In the genomic region with DNA sequence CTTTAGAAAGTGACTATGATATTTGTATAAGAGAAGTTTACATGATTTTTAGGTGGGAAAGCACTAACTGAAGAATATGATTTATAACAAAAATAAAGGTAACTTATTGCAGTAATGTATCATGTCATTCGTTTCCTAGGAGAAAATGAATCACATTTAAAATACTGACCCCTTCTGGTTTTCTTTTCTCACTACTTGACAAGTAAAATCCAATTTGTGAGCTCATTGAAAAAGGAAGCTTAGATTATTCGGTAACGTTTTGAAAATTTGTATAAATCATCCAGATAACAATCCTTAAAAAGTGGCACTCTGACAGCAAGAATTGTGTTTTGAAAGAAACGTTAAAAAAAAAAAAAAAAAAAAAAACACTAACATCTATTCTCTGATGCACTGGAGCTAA, we compare ENCODE assay signal across 13 cellular contexts. TPM values are rescaled to one million over a fixed set of nuclear protein-coding genes. Genes with fewer than 3 reads are reported as not detected.
DNase-seq lines count a peak whose midpoint lies in the region; ATAC-seq, FAIRE-seq and TF ChIP-seq lines count a peak whose summit lies in the region.
"Had no signal": no experiment of that assay in that cellular context is flagged by ENCODE, and none has a peak within 500 bp of the region (broad histone marks: within the 10 kb centered on the region; RNA-seq: fewer than 3 reads in every experiment).

No MANE protein-coding gene starts in this region.

- no peaks in the 10 kb centered on the region for H3K27me3 ChIP-seq in GM12878 (replicated peaks in 1 of 2; ENCODE audit: control insufficient read depth in 2 of 2, insufficient read depth in 2 of 2, low read length in 1 of 2)
- H3K27me3 ChIP-seq in neural progenitor cell, result no peaks in the 10 kb centered on the region
- no peaks in the 10 kb centered on the region for H3K27me3 ChIP-seq in thyroid gland
- H3K27me3 ChIP-seq in left ventricle myocardium inferior (ENCODE audit: low read depth), result no peaks in the 10 kb centered on the region
- H3K27me3 ChIP-seq: colonic mucosa had no signal

- TF ChIP-seq RAD21 in GM12878 (IDR thresholded peaks at IDR 0.05; ENCODE audit: insufficient read depth, low read depth, low read length), result peak; percentile 22; the same call in 1 of the 2 replicates

- no peak overlapping the region for H3K27ac Mint-ChIP-seq in neural progenitor cell

- 85% methylated on average over 4 of the region's 4 CpGs for WGBS in GM12878 (ENCODE audit: insufficient coverage, insufficient replicate concordance, low lambda C conversion rate, missing lambda C conversion rate)
- 68 to 73% methylated on average over 4 of the region's 4 CpGs for WGBS in thyroid gland, 2 donors

- no peak for TF ChIP-seq EP300 in GM12878 (IDR thresholded peaks at IDR 0.05; ENCODE audit: borderline replicate concordance in 1 of 2, control insufficient read depth in 1 of 2, low read depth in 2 of 2, low read length in 2 of 2)

- peaks cover 2 to 31% of the 10 kb centered on the region in 2 experiments for H3K36me3 ChIP-seq in GM12878 (ENCODE audit: control insufficient read depth in 2 of 2, insufficient read depth in 2 of 2, low read length in 1 of 2)
- no peaks in the 10 kb centered on the region for H3K36me3 ChIP-seq in neural progenitor cell
- peaks cover 0 to 6% of the 10 kb centered on the region in 2 donors for H3K36me3 ChIP-seq in thyroid gland
- peaks cover 71% of the 10 kb centered on the region for H3K36me3 ChIP-seq in left ventricle myocardium inferior
- H3K36me3 ChIP-seq: colonic mucosa, prostate gland had no signal

- no peaks in the 10 kb centered on the region for H3K4me1 ChIP-seq in GM12878 (ENCODE audit: control insufficient read depth, insufficient read depth, low read length)
- H3K4me1 ChIP-seq in neural progenitor cell, result no peaks in the 10 kb centered on the region
- H3K4me1 ChIP-seq in thyroid gland, result no peaks in the 10 kb centered on the region
- H3K4me1 ChIP-seq in left ventricle myocardium inferior, result no peaks in the 10 kb centered on the region
- H3K4me1 ChIP-seq: colonic mucosa, prostate gland had no signal

- POLR2A ChIA-PET in GM12878 (lab: Charles Lee), result interaction anchor here (0.7 kb wide), 1 partner anchor 25 kb away, joined by 6 read pairs; no protein-coding TSS in a partner anchor

- SMC1A ChIA-PET in GM12878 (lab: Charles Lee; ENCODE audit: uncharacterized antibody, unreplicated experiment), result interaction anchor here (0.6 to 1.9 kb wide), 16 partner anchors 12 to 120 kb away, joined by 3 to 21 read pairs (median 5); partner anchors contain the start of genes DHFR2 and NSUN3

- ATAC-seq in GM12878, result 0 out of 3 replicates have a peak, but pooled peaks have one; percentile 17

- no peaks in the 10 kb centered on the region for H3K4me1 Mint-ChIP-seq in neural progenitor cell

- no peaks in the 10 kb centered on the region for H3K9me3 Mint-ChIP-seq in neural progenitor cell

- H3K9ac ChIP-seq in GM12878 (ENCODE audit: control insufficient read depth, insufficient read depth, low read length), result no peak overlapping the region
- no peak overlapping the region for H3K9ac ChIP-seq in neural progenitor cell

- H3K4me2 ChIP-seq in GM12878 (ENCODE audit: control insufficient read depth, insufficient read depth) (no peak overlapping the region), neural progenitor cell (no peak overlapping the region)

- in situ Hi-C loops in GM12878 (cut with MboI), result no loop called here

- intact Hi-C loops in GM12878 (cut with micrococcal nuclease; ENCODE audit: unreplicated experiment) (loop anchor here (1.0 kb wide), 1 partner anchor 98 kb away; no protein-coding TSS in a partner anchor), thyroid gland (cut with DNase I) (no loop called here), left ventricle myocardium inferior (cut with micrococcal nuclease) (no loop called here)

- no peak overlapping the region for H2AFZ ChIP-seq in GM12878 (ENCODE audit: control insufficient read depth, low read depth, low read length)
- H2AFZ ChIP-seq in neural progenitor cell (replicated peaks), result no peak overlapping the region

- TF ChIP-seq CTCF in GM12878 (IDR thresholded peaks at IDR 0.05 in 2 of 3, conservative IDR thresholded peaks at IDR 0.05 in 1 of 3; ENCODE audit: control insufficient read depth in 2 of 3, extremely low read depth in 1 of 3, insufficient read depth in 1 of 3, low read depth in 3 of 3, low read length in 3 of 3) (no peak; a peak in 1 of 6 replicates), neural progenitor cell (IDR thresholded peaks at IDR 0.05) (peak; percentile 35), thyroid gland (IDR thresholded peaks at IDR 0.05) (peak in 1 of 6 experiments; percentile 5), left ventricle myocardium inferior (IDR thresholded peaks at IDR 0.05; ENCODE audit: borderline replicate concordance) (no peak)

- H3K9me3 ChIP-seq in GM12878 (replicated peaks; ENCODE audit: control insufficient read depth, insufficient read depth, low read length) (no peaks in the 10 kb centered on the region), neural progenitor cell (ENCODE audit: low read depth) (no peaks in the 10 kb centered on the region), thyroid gland (no peaks in the 10 kb centered on the region), left ventricle myocardium inferior (replicated peaks) (no peaks in the 10 kb centered on the region)
- H3K9me3 ChIP-seq: colonic mucosa, prostate gland had no signal

- DNase-seq in EL (peak; percentile 2), LHCN-M2 (ENCODE audit: low read depth) (peak; percentile 19), GM12878 (ENCODE audit: low read depth, low spot score) (no peak), neural progenitor cell (ENCODE audit: low spot score) (no peak), 8988T (no peak), thyroid gland (no peak), left ventricle myocardium inferior (no peak)
- DNase-seq: activated gamma-delta T cell, colonic mucosa, glutamatergic neuron, mesendoderm, NCI-H187 had no signal

- H3K79me2 ChIP-seq in GM12878 (ENCODE audit: control insufficient read depth, insufficient read depth, low read length) (no peaks in the 10 kb centered on the region), neural progenitor cell (ENCODE audit: low read depth) (no peaks in the 10 kb centered on the region)

- H3K27ac ChIP-seq in GM12878 (ENCODE audit: control insufficient read depth, insufficient read depth), result no peak overlapping the region
- no peak overlapping the region for H3K27ac ChIP-seq in neural progenitor cell
- no peak overlapping the region for H3K27ac ChIP-seq in thyroid gland
- no peak overlapping the region for H3K27ac ChIP-seq in left ventricle myocardium inferior (replicated peaks)
- H3K27ac ChIP-seq: colonic mucosa, prostate gland had no signal

- no peak overlapping the region for H3K4me3 ChIP-seq in GM12878
- no peak overlapping the region for H3K4me3 ChIP-seq in neural progenitor cell
- no peak overlapping the region for H3K4me3 ChIP-seq in thyroid gland (replicated peaks in 1 of 3)
- H3K4me3 ChIP-seq in left ventricle myocardium inferior, result no peak overlapping the region
- H3K4me3 ChIP-seq: colonic mucosa, prostate gland had no signal

- BruUV-seq in GM12878 (replicated peaks; lab: Mats Ljungman, UMichigan), result no TSS peak

- RAD21 ChIA-PET in GM12878 (lab: Charles Lee; ENCODE audit: unreplicated experiment), result interaction anchor here (0.7 to 2.6 kb wide), 14 partner anchors 10 to 128 kb away, joined by 3 to 31 read pairs (median 5); partner anchors contain the start of genes DHFR2 and NSUN3

- peaks cover 11% of the 10 kb centered on the region for H3K36me3 Mint-ChIP-seq in neural progenitor cell

- FAIRE-seq in GM12878 (lab: Jason Lieb, UNC), result no peak

- H4K20me1 ChIP-seq in GM12878 (ENCODE audit: control insufficient read depth, insufficient read depth) (no peaks in the 10 kb centered on the region), neural progenitor cell (ENCODE audit: low read depth) (no peaks in the 10 kb centered on the region)

- H3K4me3 Mint-ChIP-seq in neural progenitor cell, result no peak overlapping the region

- CTCF ChIA-PET in GM12878 (lab: Yijun Ruan, JAX), result interaction anchor here (0.8 to 3.4 kb wide), 17 partner anchors 13 to 122 kb away, joined by 3 to 32 read pairs (median 4); partner anchors contain the start of genes ARL13B, DHFR2 and NSUN3

- H3K27me3 Mint-ChIP-seq in neural progenitor cell (ENCODE audit: insufficient read depth, low read depth), result no peaks in the 10 kb centered on the region

- TF ChIP-seq POLR2A in GM12878 (IDR thresholded peaks at IDR 0.05; ENCODE audit: low read depth, low read length), result no peak
- TF ChIP-seq POLR2A in thyroid gland (IDR thresholded peaks at IDR 0.05), result no peak

- no peaks in the 10 kb centered on the region for H3F3A ChIP-seq in neural progenitor cell (ENCODE audit: low read depth)

RNA-seq across cellular contexts. Expression of gene NSUN3, which starts 39.0 kb away (rescaled TPM):
- total RNA-seq in LHCN-M2 (2014; rRNA removed) (8.5 and 9.0 TPM in 2 replicates), GM12878 (2014; rRNA removed) (15.5 and 17.5 TPM in 2 replicates), GM12878 (2014; rRNA removed; fragmentation: Illumina TruSeq; extraction: Trizol) (18.8 and 20.3 TPM in 2 replicates), GM12878 (2021) (10.4 and 10.6 TPM in 2 replicates), neural progenitor cell (ENCODE audit: low replicate concordance) (13.4 and 22.3 TPM in 2 replicates), thyroid gland (10 to 100 TPM; 12.5 to 22.5 (median 15.4) TPM), left ventricle myocardium inferior (5.9 TPM)
- 3.7 TPM for polyA plus RNA-seq in LHCN-M2 (2012)
- total RNA-seq in GM12878 (2013; cell fraction: nucleolus; rRNA removed), result 86.7 and 88.5 TPM in 2 replicates
- polyA plus RNA-seq in GM12878 (2011; ENCODE audit: low read depth), result 7.5 TPM
- polyA plus RNA-seq in GM12878 (2011; rRNA removed) (16.2 and 20.8 TPM in 2 replicates), GM12878 (2014; fragmentation: Illumina TruSeq; extraction: Trizol) (12.4 and 15.4 TPM in 2 replicates), GM12878 (2014; fragmentation: Nextera tagmentation; extraction: Ambion mirVana) (10 to 100 TPM in 1 of 2 experiments, 1 to 10 TPM in 1; 9.1 to 10.4 TPM), GM12878 (2014; rRNA removed) (8.4 and 10.3 TPM in 2 replicates), GM12878 (2016; fragmentation: Nextera tagmentation; extraction: Ambion mirVana) (10 to 100 TPM; 11.1 to 13.5 TPM)
- polyA plus RNA-seq in GM12878 (2011; cell fraction: cytosol; rRNA removed), result 7.6 and 8.0 TPM in 2 replicates
- polyA plus RNA-seq in GM12878 (2011; cell fraction: nucleus; rRNA removed), result 12.5 and 13.7 TPM in 2 replicates
- 7.7 TPM in 2 replicates for polyA plus RNA-seq in GM12878 (2012)
- polyA minus RNA-seq in GM12878 (2011; rRNA and poly(A)+ RNA removed), result 12.4 and 13.7 TPM in 2 replicates
- polyA minus RNA-seq in GM12878 (2011; cell fraction: cytosol; rRNA and poly(A)+ RNA removed), result 6.3 and 6.7 TPM in 2 replicates
- polyA minus RNA-seq in GM12878 (2011; cell fraction: nucleus; rRNA and poly(A)+ RNA removed), result 38.4 and 61.2 TPM in 2 replicates

RNA-seq across cellular contexts. Expression of gene DHFR2, which starts 39.1 kb away (rescaled TPM):
- total RNA-seq in LHCN-M2 (2014; rRNA removed), result 3.5 and 4.2 TPM in 2 replicates
- polyA plus RNA-seq in LHCN-M2 (2012), result 1.5 TPM
- total RNA-seq in GM12878 (2013; cell fraction: nucleolus; rRNA removed), result 12.1 and 14.1 TPM in 2 replicates
- total RNA-seq in GM12878 (2014; rRNA removed), result 3.8 and 5.1 TPM in 2 replicates
- total RNA-seq in GM12878 (2014; rRNA removed; fragmentation: Illumina TruSeq; extraction: Trizol), result 5.0 and 6.0 TPM in 2 replicates
- 4.2 and 5.4 TPM in 2 replicates for total RNA-seq in GM12878 (2021)
- polyA plus RNA-seq in GM12878 (2011; ENCODE audit: low read depth), result 1.4 TPM
- polyA plus RNA-seq in GM12878 (2011; rRNA removed), result 5.6 and 9.2 TPM in 2 replicates
- polyA plus RNA-seq in GM12878 (2011; cell fraction: cytosol; rRNA removed), result 2.7 TPM in 2 replicates
- 1.9 and 3.0 TPM in 2 replicates for polyA plus RNA-seq in GM12878 (2011; cell fraction: nucleus; rRNA removed)
- polyA plus RNA-seq in GM12878 (2012), result 2.6 and 3.7 TPM in 2 replicates
- polyA plus RNA-seq in GM12878 (2014; fragmentation: Illumina TruSeq; extraction: Trizol), result 5.0 and 5.7 TPM in 2 replicates
- 1 to 10 TPM; 1.8 to 2.7 TPM for polyA plus RNA-seq in GM12878 (2014; fragmentation: Nextera tagmentation; extraction: Ambion mirVana)
- 2.7 and 3.9 TPM in 2 replicates for polyA plus RNA-seq in GM12878 (2014; rRNA removed)
- polyA plus RNA-seq in GM12878 (2016; fragmentation: Nextera tagmentation; extraction: Ambion mirVana), result 1 to 10 TPM; 3.5 to 5.0 TPM
- polyA minus RNA-seq in GM12878 (2011; rRNA and poly(A)+ RNA removed), result 3.7 and 6.4 TPM in 2 replicates
- polyA minus RNA-seq in GM12878 (2011; cell fraction: cytosol; rRNA and poly(A)+ RNA removed), result 1.9 and 4.6 TPM in 2 replicates
- polyA minus RNA-seq in GM12878 (2011; cell fraction: nucleus; rRNA and poly(A)+ RNA removed), result 3.9 and 4.8 TPM in 2 replicates
- total RNA-seq in neural progenitor cell (ENCODE audit: low replicate concordance), result 7.0 and 8.8 TPM in 2 replicates
- total RNA-seq in thyroid gland, result 1 to 10 TPM; 5.5 to 7.7 (median 6.4) TPM
- 3.9 TPM for total RNA-seq in left ventricle myocardium inferior

Comparison
In these comparisons a context has a peak if more than half of its experiments do, and no peak if none do; other contexts are left out.
1. DNase-seq: peak in EL (single experiment) and LHCN-M2 (single experiment); none in GM12878 (single experiment), neural progenitor cell (single experiment), 8988T (single experiment), thyroid gland (0 of 2) and left ventricle myocardium inferior (single experiment).